In the genomic region with DNA sequence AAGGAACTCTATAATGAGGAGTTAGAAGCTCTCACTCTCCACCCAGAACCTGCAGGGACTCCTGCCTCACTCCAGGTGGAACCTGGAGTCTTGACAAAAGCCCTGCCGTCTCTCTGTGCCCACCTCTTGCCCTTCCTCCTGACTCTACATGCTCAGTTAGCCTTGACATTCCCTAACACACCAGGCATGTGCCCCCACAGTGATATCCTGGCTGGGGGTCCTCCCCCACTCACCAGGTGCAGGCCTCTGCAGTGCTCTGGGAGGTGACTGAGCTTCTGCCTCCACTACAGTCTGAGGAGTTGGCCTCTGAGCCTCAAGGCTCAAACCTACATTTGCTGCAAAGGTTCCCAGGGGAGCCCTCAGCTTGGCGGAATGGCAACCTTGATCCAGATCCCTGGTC, we compare ENCODE assay signal across 24 cellular contexts.
"Had no signal": no experiment of that assay in that cellular context is flagged by ENCODE, and none has a peak within 500 bp of the region (broad histone marks: within the 10 kb centered on the region; RNA-seq: fewer than 3 reads in every experiment).

No MANE protein-coding gene starts in this region.

- H3K36me3 ChIP-seq: colonic mucosa, esophagus muscularis mucosa, esophagus squamous epithelium, gastrocnemius medialis, gastroesophageal sphincter, heart left ventricle, heart right ventricle had no signal

- H3K27ac ChIP-seq: colonic mucosa, coronary artery, dorsolateral prefrontal cortex, epithelial cell of prostate, esophagus muscularis mucosa, esophagus squamous epithelium, foreskin keratinocyte, gastrocnemius medialis, gastroesophageal sphincter, heart left ventricle, heart right ventricle had no signal

- H3K9me3 ChIP-seq: colonic mucosa, esophagus squamous epithelium, gastrocnemius medialis, gastroesophageal sphincter, heart left ventricle had no signal

- H3K4me1 ChIP-seq: colonic mucosa, esophagus squamous epithelium, foreskin keratinocyte, gastrocnemius medialis, heart left ventricle, heart right ventricle had no signal

- H3K4me3 Mint-ChIP-seq: dendritic cell treated with granulocyte-macrophage colony-stimulating factor and Interleukin-4, amounts not matched to agents 40 ng/mL and 50 ng/mL, for 4 days; effector memory CD8-positive, alpha-beta T cell; endodermal cell had no signal

- H3K9me3 Mint-ChIP-seq: endodermal cell had no signal

- H3K27me3 ChIP-seq: colonic mucosa, foreskin keratinocyte had no signal

- ATAC-seq: effector memory CD8-positive, alpha-beta T cell; esophagus mucosa; foreskin keratinocyte; gastrocnemius medialis; gastroesophageal sphincter; heart left ventricle; heart right ventricle had no signal

- H3K4me1 Mint-ChIP-seq: endodermal cell had no signal

- H3K4me3 ChIP-seq: colonic mucosa, coronary artery, dorsolateral prefrontal cortex, esophagus muscularis mucosa, esophagus squamous epithelium, gastrocnemius medialis, gastroesophageal sphincter, heart left ventricle, heart right ventricle had no signal

- H3K27ac Mint-ChIP-seq: dendritic cell treated with granulocyte-macrophage colony-stimulating factor and Interleukin-4, amounts not matched to agents 40 ng/mL and 50 ng/mL, for 4 days; effector memory CD8-positive, alpha-beta T cell; endodermal cell had no signal

- DNase-seq: colonic mucosa; cortex of kidney; dermis blood vessel endothelial cell; effector CD4-positive, alpha-beta T cell; effector CD8-positive, alpha-beta T cell; effector memory CD4-positive, alpha-beta T cell; effector memory CD8-positive, alpha-beta T cell; endodermal cell; erythroblast; esophagus squamous epithelium; foreskin fibroblast; foreskin keratinocyte; foreskin melanocyte; gastrocnemius medialis; glutamatergic neuron; heart left ventricle; heart right ventricle had no signal
